15 cellular contexts compared by ENCODE assay signal in genomic region chr5:1026700-1027621, GRCh38. TPM values are rescaled to one million over a fixed set of nuclear protein-coding genes. Genes with fewer than 3 reads are reported as not detected.
DNase-seq lines count a peak whose midpoint lies in the region; ATAC-seq, FAIRE-seq and TF ChIP-seq lines count a peak whose summit lies in the region.
"Had no signal": no experiment of that assay in that cellular context is flagged by ENCODE, and none has a peak within 500 bp of the region (broad histone marks: within the 10 kb centered on the region; RNA-seq: fewer than 3 reads in every experiment).

No MANE protein-coding gene starts in this region.

- WGBS in upper lobe of left lung, 2 donors: 79 to 84% methylated on average over 24 to 29 of the region's 29 CpGs

- POLR2A ChIA-PET in OCI-LY7 (lab: Charles Lee): no interaction called here

- H3K4me2 ChIP-seq in OCI-LY7 (ENCODE audit: low read length): no peak overlapping the region

- peaks cover 0 to 17% of the 10 kb centered on the region in 2 donors for H3K27me3 ChIP-seq in left lung
- no peaks in the 10 kb centered on the region for H3K27me3 ChIP-seq in upper lobe of left lung

- H3K79me2 ChIP-seq in OCI-LY7 (ENCODE audit: insufficient read depth, low read depth, low read length): no peaks in the 10 kb centered on the region

- no peaks in the 10 kb centered on the region for H3K36me3 ChIP-seq in left lung
- H3K36me3 ChIP-seq in upper lobe of left lung: no peaks in the 10 kb centered on the region
- no peaks in the 10 kb centered on the region for H3K36me3 ChIP-seq in OCI-LY7 (ENCODE audit: insufficient read depth, low read length)
- H3K36me3 ChIP-seq: SJSA1 had no signal

- no peak for TF ChIP-seq EP300 in upper lobe of left lung (IDR thresholded peaks at IDR 0.05)

- no peak for TF ChIP-seq CTCF in D721Med (IDR thresholded peaks at IDR 0.05; ENCODE audit: insufficient read depth, missing control alignments)
- no peak for TF ChIP-seq CTCF in left lung (IDR thresholded peaks at IDR 0.05)
- TF ChIP-seq CTCF in upper lobe of left lung (IDR thresholded peaks at IDR 0.05): no peak
- no peak for TF ChIP-seq CTCF in OCI-LY7 (conservative IDR thresholded peaks at IDR 0.05; ENCODE audit: low read length)

- intact Hi-C loops in left lung (cut with DNase I) (no loop called here), OCI-LY7 (cut with micrococcal nuclease; ENCODE audit: unreplicated experiment) (no loop called here)

- no peak overlapping the region for H3K4me3 ChIP-seq in left lung
- no peak overlapping the region for H3K4me3 ChIP-seq in upper lobe of left lung
- H3K4me3 ChIP-seq in OCI-LY7 (ENCODE audit: low read depth, low read length, poor library complexity, severe bottlenecking): no peak overlapping the region
- H3K4me3 ChIP-seq: SJSA1 had no signal

- no peak for FAIRE-seq in D721Med (lab: Jason Lieb, UNC)

- H3K9me2 ChIP-seq in OCI-LY7 (ENCODE audit: insufficient read depth, low read length): no peaks in the 10 kb centered on the region

- CTCF ChIA-PET in OCI-LY7 (lab: Charles Lee; ENCODE audit: unreplicated experiment): no interaction called here

- no peak overlapping the region for H3K27ac ChIP-seq in left lung
- H3K27ac ChIP-seq in upper lobe of left lung: no peak overlapping the region
- no peak overlapping the region for H3K27ac ChIP-seq in OCI-LY7 (ENCODE audit: low read depth, low read length, poor library complexity, severe bottlenecking)
- H3K27ac ChIP-seq: SJSA1 had no signal

- no peaks in the 10 kb centered on the region for H4K20me1 ChIP-seq in OCI-LY7 (ENCODE audit: insufficient read depth, low read length)

- no peaks in the 10 kb centered on the region for H3K9me3 ChIP-seq in left lung
- H3K9me3 ChIP-seq in upper lobe of left lung: no peaks in the 10 kb centered on the region
- H3K9me3 ChIP-seq in OCI-LY7 (ENCODE audit: low read length): no peaks in the 10 kb centered on the region

- H3K4me1 ChIP-seq in left lung (no peaks in the 10 kb centered on the region), upper lobe of left lung (no peaks in the 10 kb centered on the region), OCI-LY7 (ENCODE audit: insufficient read depth, low read length, poor library complexity, severe bottlenecking) (no peaks in the 10 kb centered on the region)
- H3K4me1 ChIP-seq: SJSA1 had no signal

- no peak for TF ChIP-seq POLR2A in upper lobe of left lung (IDR thresholded peaks at IDR 0.05)

- ATAC-seq in left lung: no peak
- peak; percentile 48 to 64 for ATAC-seq in upper lobe of left lung (ENCODE audit: low FRiP score in 2 of 2)

- DNase-seq in D721Med (ENCODE audit: insufficient read length, low spot score): peak; percentile 8
- peak; percentile 13 for DNase-seq in epidermal melanocyte (ENCODE audit: insufficient read length, low spot score)
- DNase-seq in left lung: peak; percentile 25 to 57
- DNase-seq in upper lobe of left lung: peak in 1 of 2 donors; percentile 50
- DNase-seq in NCI-H82 treated with DMSO at 0.1 percent for 48 hours (lab: John Stamatoyannopoulos, UW; ENCODE audit: unreplicated experiment): no peak
- no peak for DNase-seq in activated CD4-positive, alpha-beta T cell treated with anti-CD3 and anti-CD28 coated beads, Interleukin-2, amount 50 U/mL, for 4 hours
- DNase-seq in OCI-LY7 (ENCODE audit: low spot score): no peak
- DNase-seq: DMS153, EL, GOT3, Karpas-422, NCI-H187 treated with DMSO at 0.1 percent for 48 hours, NCI-H2171, RPMI8226 had no signal

- no peak overlapping the region for H2AFZ ChIP-seq in OCI-LY7 (ENCODE audit: low read length)

- no TSS peak for BruUV-seq in OCI-LY7 (replicated peaks; lab: Mats Ljungman, UMichigan)

RNA-seq across cellular contexts. Expression of gene NKD2, which starts 18.4 kb away (rescaled TPM):
- total RNA-seq in left lung (10 to 100 TPM; 31.6 to 61.5 TPM), upper lobe of left lung (100 to 1,000 TPM in 1 of 6 donors, 10 to 100 TPM in 4, 1 to 10 TPM in 1; 8.9 to 126 (median 50.6) TPM), OCI-LY7 (2022) (0.22 and 0.38 TPM in 2 replicates)
- 0.38 TPM in 1 of 2 replicates, not detected in the other for total RNA-seq in OCI-LY7 (2014; rRNA removed; shearing (Covaris generic))

Comparison
In these comparisons a context has a peak if more than half of its experiments do, and no peak if none do; other contexts are left out.
1. DNase-seq: peak in D721Med (single experiment), epidermal melanocyte (single experiment) and left lung (2 of 2); none in NCI-H82 treated with DMSO at 0.1 percent for 48 hours (single experiment), activated CD4-positive, alpha-beta T cell treated with anti-CD3 and anti-CD28 coated beads, Interleukin-2, amount 50 U/mL, for 4 hours (0 of 2) and OCI-LY7 (single experiment).
2. RNA of gene NKD2, which starts 18.4 kb away (total RNA-seq): 31.6 to 61.5 TPM in left lung and 8.9 to 126 TPM in upper lobe of left lung; 0.22 to 0.38 TPM in OCI-LY7; every median in the first group is over 4 times any median in the second.